11 cellular contexts compared by ENCODE assay signal in the genomic region with DNA sequence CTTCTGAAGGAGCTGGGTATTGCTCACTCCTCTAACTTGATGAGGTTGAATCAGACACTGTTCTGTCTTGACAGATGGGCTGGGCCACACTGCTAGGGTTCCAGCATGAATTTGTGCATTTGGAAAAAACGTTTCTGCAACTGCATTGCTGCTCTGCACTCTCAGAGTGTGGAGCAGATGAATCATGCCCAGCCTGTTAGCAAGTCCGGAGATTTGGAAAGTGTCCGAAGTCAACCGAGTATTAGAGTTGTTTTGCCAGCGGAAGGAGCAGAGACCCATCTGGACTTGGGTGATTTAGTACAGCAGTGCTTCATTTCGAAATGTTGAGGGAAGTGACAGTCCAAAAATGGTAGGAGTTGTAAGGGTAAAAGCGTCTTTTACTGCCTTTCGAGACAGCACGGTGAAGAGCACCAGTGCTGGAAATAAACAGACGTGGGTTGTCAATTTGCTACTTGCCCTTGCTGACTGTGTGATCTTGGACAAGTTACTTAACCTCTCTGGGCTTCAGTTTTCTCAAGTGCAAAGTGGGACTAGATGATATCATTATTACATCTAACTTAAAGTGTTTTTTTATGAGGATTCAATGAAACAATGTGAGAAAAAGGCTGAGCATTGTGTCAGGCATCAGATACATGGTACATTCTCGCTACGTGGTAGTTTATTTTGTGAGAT.
A peak's percentile ranks its signal among the peaks of the same experiment; 100 is the strongest.
DNase-seq lines count a peak whose midpoint lies in the region; ATAC-seq and TF ChIP-seq lines count a peak whose summit lies in the region.
"Had no signal": no experiment of that assay in that cellular context is flagged by ENCODE, and none has a peak within 500 bp of the region (broad histone marks: within the 10 kb centered on the region; RNA-seq: fewer than 3 reads in every experiment).

No MANE protein-coding gene starts in this region.

- peak overlapping the region in 4 of 6 donors; percentile 9 to 33 (median 26) for H3K27ac Mint-ChIP-seq in immature natural killer cell

- H3K36me3 Mint-ChIP-seq in immature natural killer cell = no peaks in the 10 kb centered on the region

- TF ChIP-seq CTCF in upper lobe of right lung (IDR thresholded peaks at IDR 0.05) = no peak

- peaks cover 26% of the 10 kb centered on the region for H3K4me1 ChIP-seq in upper lobe of right lung

- no peak overlapping the region for H3K4me3 ChIP-seq in upper lobe of right lung
- H3K4me3 ChIP-seq: cardiac muscle cell had no signal

- ATAC-seq in upper lobe of right lung = peak; percentile 49
- no peak for ATAC-seq in HG02981 (IDR thresholded peaks at IDR 0.05; ENCODE audit: unreplicated experiment)
- ATAC-seq: left colon had no signal

- H3K36me3 ChIP-seq in upper lobe of right lung = no peaks in the 10 kb centered on the region
- H3K36me3 ChIP-seq: cardiac muscle cell had no signal

- peaks cover 85 to 91% of the 10 kb centered on the region in 2 donors for H3K4me1 Mint-ChIP-seq in immature natural killer cell

- DNase-seq in HS-5 (ENCODE audit: low read depth) = peak; percentile 71
- DNase-seq in amniotic stem cell (lab: John Stamatoyannopoulos, UW) = peak; percentile 48
- DNase-seq in immature natural killer cell = no peak
- DNase-seq in upper lobe of right lung = no peak
- DNase-seq in NCI-H2029 (lab: John Stamatoyannopoulos, UW) = no peak
- DNase-seq in NCI-H226 = no peak
- DNase-seq: NCI-H2081 treated with DMSO at 0.1 percent for 48 hours; stimulated activated CD4-positive, alpha-beta T cell treated with anti-CD3 and anti-CD28 coated beads, Interleukin-4, amount 100 ng/mL, for 1 hour had no signal

- H3K9me3 Mint-ChIP-seq in immature natural killer cell = no peaks in the 10 kb centered on the region

- intact Hi-C loops in upper lobe of right lung (cut with DNase I) = no loop called here

- no peak overlapping the region for H3K27ac ChIP-seq in upper lobe of right lung
- H3K27ac ChIP-seq: cardiac muscle cell had no signal

- H3K9me3 ChIP-seq in upper lobe of right lung = no peaks in the 10 kb centered on the region

- H3K27me3 ChIP-seq in upper lobe of right lung = no peaks in the 10 kb centered on the region
- H3K27me3 ChIP-seq: cardiac muscle cell had no signal

- H3K27me3 Mint-ChIP-seq in immature natural killer cell (ENCODE audit: low read depth in 3 of 3) = peaks cover 0 to 2% (median 0%) of the 10 kb centered on the region in 3 donors

- no peak overlapping the region for H3K4me3 Mint-ChIP-seq in immature natural killer cell

Comparison
In these comparisons a context has a peak if more than half of its experiments do, and no peak if none do; other contexts are left out.
1. DNase-seq: peak in HS-5 (single experiment) and amniotic stem cell (single experiment); none in immature natural killer cell (0 of 3), upper lobe of right lung (single experiment), NCI-H2029 (single experiment) and NCI-H226 (single experiment).